8 cellular contexts compared by ENCODE assay signal in genomic region chr17:57672205-57672632, GRCh38.
DNase-seq lines count a peak whose midpoint lies in the region; ATAC-seq, FAIRE-seq and TF ChIP-seq lines count a peak whose summit lies in the region.

No MANE protein-coding gene starts in this region.

- WGBS in HepG2 (ENCODE audit: low lambda C conversion rate) = 80% methylated on average over 6 of the region's 6 CpGs

- no peak overlapping the region for H3K9ac ChIP-seq in HepG2 (ENCODE audit: insufficient read depth, low read depth, low read length)

- peaks cover 26 to 57% of the 10 kb centered on the region in 2 experiments for H3K36me3 ChIP-seq in HepG2 (replicated peaks in 1 of 2; ENCODE audit: control insufficient read depth in 1 of 2, insufficient read depth in 2 of 2, low read length in 2 of 2)

- DNase-seq in AML-193 (lab: John Stamatoyannopoulos, UW) = peak; percentile 94 to 96
- peak; percentile 51 to 71 for DNase-seq in Kasumi-1 (lab: John Stamatoyannopoulos, UW)
- DNase-seq in activated naive CD4-positive, alpha-beta T cell treated with anti-CD3 and anti-CD28 coated beads, Interleukin-2, amount 50 U/mL, for 72 hours (ENCODE audit: low spot score in 2 of 2) = no peak
- DNase-seq in HepG2 (ENCODE audit: low spot score) = no peak
- DNase-seq in NCI-H345 (lab: John Stamatoyannopoulos, UW) = no peak
- no peak for DNase-seq in NCI-H1694 treated with DMSO at 0.1 percent for 48 hours (lab: John Stamatoyannopoulos, UW)
- no peak for DNase-seq in NCI-H2029 (lab: John Stamatoyannopoulos, UW)

- TF ChIP-seq RAD21 in HepG2 (CRISPR knock-in tag; IDR thresholded peaks at IDR 0.05) = no peak

- no peaks in the 10 kb centered on the region for H3K27me3 ChIP-seq in HepG2 (ENCODE audit: control insufficient read depth in 1 of 2, insufficient read depth in 2 of 2, low read length in 2 of 2)

- intact Hi-C loops in HepG2 (cut with micrococcal nuclease; ENCODE audit: unreplicated experiment) = loop anchor here (2.0 to 10.0 kb wide), 4 partner anchors 73 to 231 kb away; partner anchors contain the start of gene CCDC182

- no peaks in the 10 kb centered on the region for H3K9me3 ChIP-seq in HepG2 (ENCODE audit: low read length)

- H3K27ac ChIP-seq in HepG2 (ENCODE audit: extremely low read length, insufficient read depth, low read length) = no peak overlapping the region

- POLR2A ChIA-PET in HepG2 (lab: Yijun Ruan, JAX) = interaction anchor here (0.9 to 1.2 kb wide), 4 partner anchors 26 to 429 kb away, joined by 3 to 5 read pairs (median 3); no protein-coding TSS in a partner anchor

- H3K4me3 ChIP-seq in HepG2 (replicated peaks in 1 of 3; ENCODE audit: insufficient read depth in 1 of 3, low read depth in 2 of 3, low read length in 3 of 3) = no peak overlapping the region

- CTCF ChIA-PET in HepG2 (lab: Yijun Ruan, JAX; ENCODE audit: low intra/inter-chr PET ratio, low total read pairs) = interaction anchor here (1.0 to 2.5 kb wide), 5 partner anchors 67 to 541 kb away, joined by 3 to 17 read pairs (median 8); no protein-coding TSS in a partner anchor

- H3K79me2 ChIP-seq in HepG2 (ENCODE audit: insufficient read depth, low read length) = no peaks in the 10 kb centered on the region

- TF ChIP-seq POLR2A in HepG2 (IDR thresholded peaks at IDR 0.05; ENCODE audit: insufficient read depth in 1 of 2, low read depth in 2 of 2, low read length in 2 of 2) = no peak

- H3K36me3 Mint-ChIP-seq in activated naive CD4-positive, alpha-beta T cell treated with anti-CD3 and anti-CD28 coated beads, Interleukin-2, amount 50 U/mL, for 72 hours = no peaks in the 10 kb centered on the region

- H3K4me2 ChIP-seq in HepG2 (ENCODE audit: low read depth, low read length) = no peak overlapping the region

- no peak for FAIRE-seq in HepG2 (lab: Jason Lieb, UNC)

- no peak overlapping the region for H2AFZ ChIP-seq in HepG2 (ENCODE audit: low read length)

- TF ChIP-seq CTCF in HepG2 (CRISPR knock-in tag; IDR thresholded peaks at IDR 0.05) = no peak

- H4K20me1 ChIP-seq in HepG2 (ENCODE audit: insufficient read depth, low read length) = no peaks in the 10 kb centered on the region

- no TSS peak for BruUV-seq in HepG2 (replicated peaks; lab: Mats Ljungman, UMichigan)

- in situ Hi-C loops in HepG2 (cut with HindIII; ENCODE audit: extremely low pct_ligation_motif_present, low pct_unique_long_range_greater_than_20kb) = no loop called here

- no peaks in the 10 kb centered on the region for H3K9me3 Mint-ChIP-seq in activated naive CD4-positive, alpha-beta T cell treated with anti-CD3 and anti-CD28 coated beads, Interleukin-2, amount 50 U/mL, for 72 hours

- H3K4me1 ChIP-seq in HepG2 (ENCODE audit: insufficient read depth, low read length) = no peaks in the 10 kb centered on the region

- H3K27ac Mint-ChIP-seq in activated naive CD4-positive, alpha-beta T cell treated with anti-CD3 and anti-CD28 coated beads, Interleukin-2, amount 50 U/mL, for 72 hours = peak overlapping the region in 1 of 2 donors; percentile 70

- TF ChIP-seq EP300 in HepG2 (IDR thresholded peaks at IDR 0.05; ENCODE audit: low read depth in 2 of 2, low read length in 2 of 2) (no peak), HepG2 (CRISPR knock-in tag; IDR thresholded peaks at IDR 0.05; ENCODE audit: borderline replicate concordance) (no peak)

- ATAC-seq in activated naive CD4-positive, alpha-beta T cell treated with anti-CD3 and anti-CD28 coated beads, Interleukin-2, amount 50 U/mL, for 72 hours = peak; percentile 7 to 42
- ATAC-seq in HepG2 (peak; percentile 12; the same call in 2 of the 3 replicates), GM19395 (IDR thresholded peaks at IDR 0.05; ENCODE audit: unreplicated experiment) (no peak)

TF ChIP-seq in HepG2, 621 proteins besides CTCF, POLR2A, EP300 and RAD21 (continues in another document):
- 0 out of 2 replicates have a peak, but pooled peaks have one; percentile 9 for TF ChIP-seq NFKB2 (CRISPR knock-in tag; IDR thresholded peaks at IDR 0.05; ENCODE audit: borderline replicate concordance)
- 0 out of 2 replicates have a peak, but pooled peaks have one; percentile 5 for TF ChIP-seq ZBTB4 (CRISPR knock-in tag; IDR thresholded peaks at IDR 0.05; ENCODE audit: borderline replicate concordance)
- TF ChIP-seq BATF2 (CRISPR knock-in tag; IDR thresholded peaks at IDR 0.05) = no peak
- no peak for TF ChIP-seq SSRP1 (CRISPR knock-in tag; IDR thresholded peaks at IDR 0.05)
- TF ChIP-seq ZNF414 (CRISPR knock-in tag; IDR thresholded peaks at IDR 0.05) = 0 out of 2 replicates have a peak, but pooled peaks have one; percentile 31
- no peak for TF ChIP-seq ZBTB37 (CRISPR knock-in tag; IDR thresholded peaks at IDR 0.05)
- TF ChIP-seq THAP11 (CRISPR knock-in tag; IDR thresholded peaks at IDR 0.05) = no peak
- no peak for TF ChIP-seq U2AF2 (IDR thresholded peaks at IDR 0.05; ENCODE audit: low read depth, low read length)
- no peak for TF ChIP-seq ZNF552 (CRISPR knock-in tag; IDR thresholded peaks at IDR 0.05; ENCODE audit: borderline replicate concordance)
- TF ChIP-seq ZBED4 (CRISPR knock-in tag; IDR thresholded peaks at IDR 0.05; ENCODE audit: borderline replicate concordance) = 0 out of 2 replicates have a peak, but pooled peaks have one; percentile 7

Comparison
In these comparisons a context has a peak if more than half of its experiments do, and no peak if none do; other contexts are left out.
1. DNase-seq: peak in AML-193 (2 of 2) and Kasumi-1 (2 of 2); none in activated naive CD4-positive, alpha-beta T cell treated with anti-CD3 and anti-CD28 coated beads, Interleukin-2, amount 50 U/mL, for 72 hours (0 of 2), HepG2 (single experiment), NCI-H345 (single experiment), NCI-H1694 treated with DMSO at 0.1 percent for 48 hours (single experiment) and NCI-H2029 (single experiment).